ENCODE assay signal across 12 cellular contexts in the genomic region with DNA sequence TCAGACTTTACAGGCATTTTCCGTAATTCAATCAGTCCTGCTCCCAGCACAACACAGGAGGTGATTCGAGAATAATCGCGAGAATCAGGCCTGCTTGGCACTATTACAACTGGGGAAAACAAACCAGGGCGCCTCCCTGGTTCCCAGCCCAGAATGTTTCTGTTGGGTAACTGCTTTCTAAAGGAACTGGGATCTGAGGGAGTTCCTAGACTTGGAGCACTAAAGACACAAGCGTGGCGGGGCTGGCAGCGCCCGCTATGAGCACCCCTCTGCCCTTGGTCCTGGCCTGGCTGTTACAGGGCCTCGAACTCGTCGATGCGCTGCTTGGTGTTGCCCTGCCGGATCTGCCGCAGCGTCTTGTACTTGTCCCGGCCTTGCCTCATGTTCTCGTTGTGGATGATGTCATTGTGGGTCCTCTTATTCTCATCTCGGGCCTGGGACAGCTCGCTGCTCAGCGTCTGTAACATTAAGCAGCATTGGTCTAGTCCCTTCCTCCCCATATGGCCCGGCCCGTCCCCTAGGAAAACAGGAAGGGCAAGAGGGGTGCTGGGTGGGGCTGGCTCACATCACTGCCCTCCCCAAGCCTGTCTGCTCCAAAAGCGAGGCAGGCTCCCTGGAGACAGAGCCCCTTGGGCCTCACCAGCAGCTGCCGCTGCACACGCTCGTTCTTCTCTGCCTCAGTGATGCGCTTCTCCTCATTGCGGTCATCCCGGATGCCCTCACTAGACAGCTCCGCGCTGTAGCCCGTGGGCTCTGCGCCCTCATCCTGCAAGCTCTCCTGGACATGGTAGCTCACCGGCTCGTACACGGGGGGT. TPM values are rescaled to one million over a fixed set of nuclear protein-coding genes. Genes with fewer than 3 reads are reported as not detected.
A peak's percentile ranks its signal among the peaks of the same experiment; 100 is the strongest.
DNase-seq lines count a peak whose midpoint lies in the region; ATAC-seq and TF ChIP-seq lines count a peak whose summit lies in the region.
"Had no signal": no experiment of that assay in that cellular context is flagged by ENCODE, and none has a peak within 500 bp of the region (broad histone marks: within the 10 kb centered on the region; RNA-seq: fewer than 3 reads in every experiment).

No MANE protein-coding gene starts in this region.

- H3K9me3 ChIP-seq in cardiac muscle cell (ENCODE audit: low read depth), result no peaks in the 10 kb centered on the region
- H3K9me3 ChIP-seq in T-helper 17 cell (ENCODE audit: control insufficient read depth, low read length, poor library complexity, severe bottlenecking), result no peaks in the 10 kb centered on the region
- H3K9me3 ChIP-seq in testis, result no peaks in the 10 kb centered on the region
- H3K9me3 ChIP-seq: SJSA1 had no signal

- peaks cover 36% of the 10 kb centered on the region for H3K4me1 Mint-ChIP-seq in T-helper 17 cell

- no peak overlapping the region for H3K4me3 ChIP-seq in cardiac muscle cell
- H3K4me3 ChIP-seq in testis, result no peak overlapping the region
- H3K4me3 ChIP-seq: dorsolateral prefrontal cortex, SJSA1 had no signal

- DNase-seq in cardiac muscle cell (ENCODE audit: low read depth in 1 of 2, low spot score in 1 of 2) (no peak), Right ventricle myocardium inferior (ENCODE audit: missing footprints) (no peak), T-helper 17 cell (no peak), hippocampal formation (lab: John Stamatoyannopoulos, UW) (peak; percentile 13 to 22), testis (no peak), DMS79 (lab: John Stamatoyannopoulos, UW) (no peak)
- DNase-seq: NCI-H82; stimulated activated CD4-positive, alpha-beta T cell treated with anti-CD3 and anti-CD28 coated beads, Interleukin-12 subunit alpha, Interleukin-12 subunit beta, amount 100 ng/mL, for 4 hours had no signal

- H3K27me3 Mint-ChIP-seq in T-helper 17 cell, result no peaks in the 10 kb centered on the region

- H3K27me3 ChIP-seq in cardiac muscle cell, result no peaks in the 10 kb centered on the region
- H3K27me3 ChIP-seq in testis, result no peaks in the 10 kb centered on the region
- H3K27me3 ChIP-seq: SJSA1 had no signal

- no peak for TF ChIP-seq POLR2A in testis (IDR thresholded peaks at IDR 0.05)

- H3K4me3 Mint-ChIP-seq in T-helper 17 cell, result peak overlapping the region; percentile 85

- H3K4me1 ChIP-seq in cardiac muscle cell (ENCODE audit: low read depth), result peaks cover 11% of the 10 kb centered on the region
- peaks cover 20% of the 10 kb centered on the region for H3K4me1 ChIP-seq in testis
- H3K4me1 ChIP-seq: SJSA1 had no signal

- peaks cover 27% of the 10 kb centered on the region for H3K36me3 Mint-ChIP-seq in T-helper 17 cell (ENCODE audit: low read depth)

- TF ChIP-seq CTCF in cardiac muscle cell (IDR thresholded peaks at IDR 0.05; ENCODE audit: low read depth, low read length), result no peak
- no peak for TF ChIP-seq CTCF in testis (IDR thresholded peaks at IDR 0.05)

- H3K27ac Mint-ChIP-seq in T-helper 17 cell, result peak overlapping the region; percentile 97

- H3K27ac ChIP-seq in cardiac muscle cell, result peak overlapping the region; percentile 76
- H3K27ac ChIP-seq in testis, result peak overlapping the region; percentile 28 to 41
- H3K27ac ChIP-seq: SJSA1 had no signal

- ATAC-seq in Right ventricle myocardium inferior (no peak), T-helper 17 cell (no peak), HG03571 (IDR thresholded peaks at IDR 0.05; ENCODE audit: unreplicated experiment) (no peak), GM18873 (IDR thresholded peaks at IDR 0.05; ENCODE audit: low FRiP score, unreplicated experiment) (no peak)

- H3K36me3 ChIP-seq in cardiac muscle cell (peaks cover 64% of the 10 kb centered on the region), testis (ENCODE audit: low read depth, missing control alignments) (no peaks in the 10 kb centered on the region)

- WGBS in testis, 2 donors, result 83 to 87% methylated on average over 33 to 37 of the region's 37 CpGs

- intact Hi-C loops in Right ventricle myocardium inferior (cut with DNase I) (loop anchor here (5.0 kb wide), 1 partner anchor 50 kb away; a partner anchor contains a TSS), testis (cut with DNase I; ENCODE audit: low total_unique reads) (no loop called here)

RNA-seq across cellular contexts. Expression of a gene that starts 52.3 kb away (rescaled TPM):
- 356 and 401 TPM in 2 replicates for total RNA-seq in cardiac muscle cell
- 375 and 448 TPM in 2 replicates for polyA plus RNA-seq in cardiac muscle cell
- 203 TPM for total RNA-seq in Right ventricle myocardium inferior
- 100 to 1,000 TPM; 341 to 361 TPM for total RNA-seq in T-helper 17 cell
- 100 to 1,000 TPM; 164 to 199 TPM for total RNA-seq in testis
- polyA plus RNA-seq in testis (ENCODE audit: insufficient read depth, low read depth, low replicate concordance), result 129 TPM

Comparison
In these comparisons a context has a peak if more than half of its experiments do, and no peak if none do; other contexts are left out.
1. DNase-seq: peak in hippocampal formation (2 of 2); none in cardiac muscle cell (0 of 2), Right ventricle myocardium inferior (single experiment), T-helper 17 cell (0 of 3), testis (single experiment) and DMS79 (single experiment).